Comparison of ENCODE assay signal across 22 cellular contexts in genomic region chr19:34244611-34245299, GRCh38. TPM values are rescaled to one million over a fixed set of nuclear protein-coding genes. Genes with fewer than 3 reads are reported as not detected.
A peak's percentile ranks its signal among the peaks of the same experiment; 100 is the strongest.
DNase-seq lines count a peak whose midpoint lies in the region; ATAC-seq and TF ChIP-seq lines count a peak whose summit lies in the region.
"Had no signal": no experiment of that assay in that cellular context is flagged by ENCODE, and none has a peak within 500 bp of the region (broad histone marks: within the 10 kb centered on the region; RNA-seq: fewer than 3 reads in every experiment).

No MANE protein-coding gene starts in this region.

- H3K27ac ChIP-seq in GM23248 (no peak overlapping the region), hepatocyte (no peak overlapping the region)
- H3K27ac ChIP-seq: BLaER1 treated with 17β-estradiol and CSF1 and Interleukin-3, amounts not matched to agents 10 nM and 100 nM; psoas muscle; spleen; vagina had no signal

- H2AFZ ChIP-seq in GM23248, result no peak overlapping the region
- no peak overlapping the region for H2AFZ ChIP-seq in hepatocyte

- H3K4me1 ChIP-seq in GM23248 (ENCODE audit: insufficient read depth), result peaks cover 9% of the 10 kb centered on the region
- no peaks in the 10 kb centered on the region for H3K4me1 ChIP-seq in hepatocyte (ENCODE audit: insufficient read depth)
- H3K4me1 ChIP-seq: spleen, vagina had no signal

- H3K4me3 ChIP-seq in GM23248, result no peak overlapping the region
- H3K4me3 ChIP-seq in fibroblast of mammary gland (ENCODE audit: control insufficient read depth, low read depth, low read length), result no peak overlapping the region
- no peak overlapping the region for H3K4me3 ChIP-seq in hepatocyte
- H3K4me3 ChIP-seq: BLaER1 treated with 17β-estradiol and CSF1 and Interleukin-3, amounts not matched to agents 10 nM and 100 nM; esophagus muscularis mucosa; mucosa of descending colon; psoas muscle; spleen; vagina had no signal

- no peaks in the 10 kb centered on the region for H3K9me2 ChIP-seq in GM23248 (ENCODE audit: insufficient read depth)
- no peaks in the 10 kb centered on the region for H3K9me2 ChIP-seq in hepatocyte (replicated peaks; ENCODE audit: insufficient read depth)

- H3K27me3 ChIP-seq in GM23248 (replicated peaks; ENCODE audit: insufficient read depth), result no peaks in the 10 kb centered on the region
- no peaks in the 10 kb centered on the region for H3K27me3 ChIP-seq in hepatocyte
- H3K27me3 ChIP-seq: BLaER1 treated with 17β-estradiol and CSF1 and Interleukin-3, amounts not matched to agents 10 nM and 100 nM; esophagus muscularis mucosa; spleen; vagina had no signal

- H3F3A ChIP-seq in GM23248 (ENCODE audit: insufficient read depth), result no peaks in the 10 kb centered on the region

- H3K36me3 ChIP-seq in GM23248 (ENCODE audit: low read depth), result no peaks in the 10 kb centered on the region
- H3K36me3 ChIP-seq in hepatocyte (replicated peaks; ENCODE audit: insufficient read depth, low read depth), result no peaks in the 10 kb centered on the region
- H3K36me3 ChIP-seq: esophagus muscularis mucosa, spleen, vagina had no signal

- H3K79me2 ChIP-seq in GM23248 (ENCODE audit: insufficient read depth), result no peaks in the 10 kb centered on the region
- H3K79me2 ChIP-seq in hepatocyte, result no peaks in the 10 kb centered on the region

- in situ Hi-C loops in GM23248 (cut with MboI), result no loop called here

- no peaks in the 10 kb centered on the region for H4K20me1 ChIP-seq in GM23248 (ENCODE audit: insufficient read depth)
- H4K20me1 ChIP-seq in hepatocyte (ENCODE audit: insufficient read depth, poor library complexity, severe bottlenecking), result no peaks in the 10 kb centered on the region

- TF ChIP-seq CTCF in fibroblast of mammary gland (conservative IDR thresholded peaks at IDR 0.05; ENCODE audit: control insufficient read depth, insufficient read depth, low read depth, low read length) (no peak), hepatocyte (IDR thresholded peaks at IDR 0.05; ENCODE audit: poor library complexity) (no peak)

- H3K9ac ChIP-seq in GM23248, result no peak overlapping the region
- H3K9ac ChIP-seq: BLaER1 treated with 17β-estradiol and CSF1 and Interleukin-3, amounts not matched to agents 10 nM and 100 nM had no signal

- WGBS in GM23248 (ENCODE audit: low coverage in 1 of 2, low lambda C conversion rate in 2 of 2, missing lambda C conversion rate in 2 of 2), 2 experiments, result 66 to 70% methylated on average over 13 of the region's 13 CpGs
- WGBS in hepatocyte (ENCODE audit: low lambda C conversion rate, missing lambda C conversion rate), result 86% methylated on average over 13 of the region's 13 CpGs

- H3K4me2 ChIP-seq in GM23248 (ENCODE audit: unreplicated experiment), result no peak overlapping the region
- H3K4me2 ChIP-seq in hepatocyte, result no peak overlapping the region
- H3K4me2 ChIP-seq: BLaER1 treated with 17β-estradiol and CSF1 and Interleukin-3, amounts not matched to agents 10 nM and 100 nM had no signal

- DNase-seq in NCI-H1436 (lab: John Stamatoyannopoulos, UW), result peak; percentile 11
- DNase-seq in NCI-H1436 treated with DMSO at 0.1 percent for 48 hours (lab: John Stamatoyannopoulos, UW), result no peak
- DNase-seq in GM23248, result peak; percentile 55
- DNase-seq in NCI-H69 (lab: John Stamatoyannopoulos, UW), result peak; percentile 61
- peak; percentile 56 for DNase-seq in fibroblast of mammary gland (ENCODE audit: low read depth)
- no peak for DNase-seq in hepatocyte (ENCODE audit: low spot score)
- no peak for DNase-seq in activated naive CD4-positive, alpha-beta T cell treated with Interleukin-2 at 50 U/mL for 16 hours
- DNase-seq: activated CD4-positive, alpha-beta T cell treated with anti-CD3 and anti-CD28 coated beads, Interleukin-2, amount 10 ng/mL, durations not matched to agents 7 days and 5 days; activated CD8-positive, alpha-beta memory T cell treated with anti-CD3 and anti-CD28 coated beads, Interleukin-2, amount 50 U/mL, for 4 hours; activated effector memory CD4-positive, alpha-beta T cell treated with Interleukin-2 at 50 U/mL for 16 hours; effector CD4-positive, alpha-beta T cell; glutamatergic neuron; mucosa of descending colon; NCI-H2081 treated with DMSO at 0.1 percent for 48 hours; NK-92 treated with Interleukin-12 subunit alpha and Interleukin-12 subunit beta, amount 100 ng/mL, for 24 hours; psoas muscle; spleen; stimulated activated CD4-positive, alpha-beta T cell treated with anti-CD3 and anti-CD28 coated beads, Interleukin-4, amount 100 ng/mL, for 4 hours had no signal

- ATAC-seq in GM21423 (IDR thresholded peaks at IDR 0.05; ENCODE audit: unreplicated experiment), result no peak
- ATAC-seq: mucosa of descending colon had no signal

- H3K9me3 ChIP-seq in GM23248 (ENCODE audit: low read depth) (no peaks in the 10 kb centered on the region), hepatocyte (ENCODE audit: low read depth) (no peaks in the 10 kb centered on the region)
- H3K9me3 ChIP-seq: BLaER1 treated with 17β-estradiol and CSF1 and Interleukin-3, amounts not matched to agents 10 nM and 100 nM; esophagus muscularis mucosa; mucosa of descending colon; psoas muscle; spleen; vagina had no signal

RNA-seq across cellular contexts. Expression of gene GARRE1, which starts 9.6 kb away (rescaled TPM):
- 18.0 and 19.0 TPM in 2 replicates for total RNA-seq in GM23248 (2014; rRNA removed; shearing (Covaris generic))
- polyA plus RNA-seq in GM23248 (2016; fragmentation: Nextera tagmentation; extraction: Ambion mirVana) (10.9 and 12.1 TPM in 2 replicates), hepatocyte (9.0 and 10.2 TPM in 2 replicates)
- total RNA-seq in hepatocyte, result 15.4 and 16.3 TPM in 2 replicates

Comparison
In these comparisons a context has a peak if more than half of its experiments do, and no peak if none do; other contexts are left out.
1. DNase-seq: peak in NCI-H1436 (single experiment), GM23248 (single experiment), NCI-H69 (single experiment) and fibroblast of mammary gland (single experiment); none in NCI-H1436 treated with DMSO at 0.1 percent for 48 hours (single experiment), hepatocyte (single experiment) and activated naive CD4-positive, alpha-beta T cell treated with Interleukin-2 at 50 U/mL for 16 hours (single experiment).